ENCODE assay signal across 19 cellular contexts in the genomic region with DNA sequence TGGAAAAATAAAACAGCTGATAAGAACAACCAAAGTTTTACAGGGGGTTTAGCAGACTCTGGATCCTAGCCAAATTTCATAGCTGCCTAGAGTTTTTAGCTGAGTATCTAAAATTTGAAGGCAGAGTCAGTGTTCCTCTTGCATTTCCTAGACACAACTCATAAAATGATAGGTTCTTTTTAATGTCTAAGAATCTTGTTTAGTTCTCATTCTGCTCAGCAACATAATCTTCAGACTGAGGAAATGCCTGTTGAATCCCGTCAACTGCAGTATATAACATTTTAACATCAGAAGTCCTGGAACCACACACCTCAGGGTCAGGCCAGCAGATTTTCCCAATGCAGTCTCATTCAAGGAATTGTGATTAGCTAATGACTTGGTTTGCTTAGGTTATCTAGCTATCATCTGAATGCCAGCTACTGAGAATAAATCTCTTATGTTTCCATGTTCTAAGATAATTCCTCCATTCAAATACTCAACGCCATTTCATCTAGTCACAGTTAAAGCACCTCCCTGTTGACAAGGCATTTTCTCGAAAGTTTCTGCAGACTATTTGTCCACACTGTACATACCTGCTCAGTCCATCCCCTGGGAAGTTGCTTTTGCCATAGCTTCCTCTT.
DNase-seq lines count a peak whose midpoint lies in the region; ATAC-seq and TF ChIP-seq lines count a peak whose summit lies in the region.
"Had no signal": no experiment of that assay in that cellular context is flagged by ENCODE, and none has a peak within 500 bp of the region (broad histone marks: within the 10 kb centered on the region; RNA-seq: fewer than 3 reads in every experiment).

No MANE protein-coding gene starts in this region.

- peaks cover 14 to 25% of the 10 kb centered on the region in 2 experiments; a peak in 2 of 4 replicates for H3K79me1 ChIP-seq in IMR-90 (ENCODE audit: low read depth in 1 of 2, low read length in 2 of 2)

- H3K9me3 ChIP-seq in IMR-90 (ENCODE audit: control insufficient read depth, insufficient read depth, low read length) (no peaks in the 10 kb centered on the region), lower lobe of right lung (no peaks in the 10 kb centered on the region), subcutaneous abdominal adipose tissue (ENCODE audit: control insufficient read depth in 5 of 5, low read length in 5 of 5) (no peaks in the 10 kb centered on the region), gastroesophageal sphincter (no peaks in the 10 kb centered on the region)
- H3K9me3 ChIP-seq: esophagus squamous epithelium had no signal

- peak overlapping the region; percentile 73 for H3K4me2 ChIP-seq in IMR-90 (ENCODE audit: low read depth, low read length)
- H3K4me2 ChIP-seq: PC-9 had no signal

- H3K9ac ChIP-seq in IMR-90 (ENCODE audit: low read depth, low read length) = no peak overlapping the region
- H3K9ac ChIP-seq in subcutaneous abdominal adipose tissue (ENCODE audit: low read length in 5 of 5) = peak overlapping the region in 2 of 5 donors; percentile 15 to 27

- H3K27me3 ChIP-seq in IMR-90 (ENCODE audit: control insufficient read depth, insufficient read depth, low read length) = no peaks in the 10 kb centered on the region
- no peaks in the 10 kb centered on the region for H3K27me3 ChIP-seq in lower lobe of right lung (ENCODE audit: low read depth)
- H3K27me3 ChIP-seq in subcutaneous abdominal adipose tissue (ENCODE audit: control insufficient read depth in 5 of 5, insufficient read depth in 4 of 5, low read length in 5 of 5) = no peaks in the 10 kb centered on the region
- H3K27me3 ChIP-seq in gastroesophageal sphincter = no peaks in the 10 kb centered on the region
- H3K27me3 ChIP-seq: esophagus squamous epithelium had no signal

- no peak overlapping the region; the same call in 2 of the 3 replicates for H2BK15ac ChIP-seq in IMR-90 (ENCODE audit: low read depth, low read length)

- peak overlapping the region; percentile 85 for H3K18ac ChIP-seq in IMR-90 (ENCODE audit: low read depth, low read length)

- H2AK5ac ChIP-seq in IMR-90 (ENCODE audit: low read depth, low read length) = 0 out of 2 replicates have a peak overlapping the region, but pooled peaks have one; percentile 11

- no peaks in the 10 kb centered on the region for H4K20me1 ChIP-seq in IMR-90 (ENCODE audit: insufficient read depth, low read length)

- H3K4me1 ChIP-seq in IMR-90 (ENCODE audit: control insufficient read depth, insufficient read depth, low read length) = peaks cover 18% of the 10 kb centered on the region
- H3K4me1 ChIP-seq in lower lobe of right lung = peaks cover 4% of the 10 kb centered on the region
- H3K4me1 ChIP-seq in subcutaneous abdominal adipose tissue (ENCODE audit: control insufficient read depth in 5 of 5, insufficient read depth in 5 of 5, low read length in 5 of 5) = peaks cover 5 to 62% (median 53%) of the 10 kb centered on the region in 5 donors
- peaks cover 0 to 14% (median 0%) of the 10 kb centered on the region in 3 donors for H3K4me1 ChIP-seq in gastroesophageal sphincter
- H3K4me1 ChIP-seq: esophagus squamous epithelium had no signal

- dilution Hi-C loops in IMR-90 (cut with HindIII; ENCODE audit: low sequenced_read_pairs, unreplicated experiment) = no loop called here

- DNase-seq in IMR-90 (no peak), lower lobe of right lung (no peak), G401 (ENCODE audit: low spot score) (no peak)
- no peak for DNase-seq in activated CD4-positive, alpha-beta T cell treated with anti-CD3 and anti-CD28 coated beads, Interleukin-2, amount 50 U/mL, for 48 hours
- DNase-seq: activated CD4-positive, alpha-beta T cell treated with anti-CD3 and anti-CD28 coated beads for 1 hour; activated naive CD8-positive, alpha-beta T cell treated with anti-CD3 and anti-CD28 coated beads for 36 hours; CD4-positive, alpha-beta memory T cell; DMS53; esophagus squamous epithelium; H7; head of caudate nucleus; natural killer cell; NCI-H1436; PC-9 had no signal

- no peak overlapping the region for H4K91ac ChIP-seq in IMR-90 (ENCODE audit: insufficient read depth, low read depth, low read length)

- H4K8ac ChIP-seq in IMR-90 (ENCODE audit: low read depth in 2 of 2, low read length in 2 of 2) = peak overlapping the region in 1 of 2 experiments; percentile 20; a peak in 2 of 4 replicates

- H2AK9ac ChIP-seq in IMR-90 (replicated peaks; ENCODE audit: low read depth, low read length, poor library complexity) = no peak overlapping the region

- BruUV-seq in IMR-90 (replicated peaks; lab: Mats Ljungman, UMichigan) = no TSS peak

- H3K9me1 ChIP-seq in IMR-90 (ENCODE audit: insufficient read depth, low read length) = peaks cover 3% of the 10 kb centered on the region; the same call in 1 of the 2 replicates

- H3K23ac ChIP-seq in IMR-90 (ENCODE audit: low read depth, low read length) = peak overlapping the region; percentile 39; the same call in 1 of the 2 replicates

- peak overlapping the region; percentile 47 for H2BK20ac ChIP-seq in IMR-90 (ENCODE audit: low read depth, low read length)

- H3K14ac ChIP-seq in IMR-90 (replicated peaks; ENCODE audit: low read depth, low read length) = peak overlapping the region; percentile 58; the same call in 1 of the 2 replicates

- H2AFZ ChIP-seq in IMR-90 (replicated peaks; ENCODE audit: low read length, poor library complexity) = no peak overlapping the region
- H2AFZ ChIP-seq: PC-9 had no signal

- no peak overlapping the region for H3K56ac ChIP-seq in IMR-90 (ENCODE audit: extremely low read depth, insufficient read depth, low read length)

- no peak for TF ChIP-seq EP300 in gastroesophageal sphincter (IDR thresholded peaks at IDR 0.05)

- H3K36me3 ChIP-seq in IMR-90 (ENCODE audit: control insufficient read depth, insufficient read depth, low read length) (no peaks in the 10 kb centered on the region), lower lobe of right lung (no peaks in the 10 kb centered on the region), subcutaneous abdominal adipose tissue (ENCODE audit: control insufficient read depth in 5 of 5, insufficient read depth in 5 of 5, low read length in 5 of 5) (no peaks in the 10 kb centered on the region), gastroesophageal sphincter (no peaks in the 10 kb centered on the region)
- H3K36me3 ChIP-seq: esophagus squamous epithelium had no signal

- H4K5ac ChIP-seq in IMR-90 (ENCODE audit: low read depth, low read length) = peak overlapping the region; percentile 82; the same call in 1 of the 2 replicates

- ATAC-seq in IMR-90 (ENCODE audit: low read depth) (no peak), lower lobe of right lung (no peak), gastroesophageal sphincter (no peak), HG03025 (IDR thresholded peaks at IDR 0.05; ENCODE audit: low FRiP score, unreplicated experiment) (no peak)
- ATAC-seq: activated T-helper 17 cell treated with anti-CD3 and anti-CD28 coated beads, Interleukin-2, amount 50 U/mL, for 72 hours; natural killer cell had no signal

- in situ Hi-C loops in IMR-90 (cut with MboI; ENCODE audit: low sequenced_read_pairs) = no loop called here
- in situ Hi-C loops in G401 (cut with HindIII; ENCODE audit: low sequenced_read_pairs) = no loop called here

- TF ChIP-seq POLR2A in IMR-90 (IDR thresholded peaks at IDR 0.05; ENCODE audit: low read depth, low read length) (no peak), gastroesophageal sphincter (IDR thresholded peaks at IDR 0.05) (no peak)

- TF ChIP-seq CTCF in IMR-90 (conservative IDR thresholded peaks at IDR 0.05; ENCODE audit: low read depth, low read length) = no peak
- no peak for TF ChIP-seq CTCF in lower lobe of right lung (IDR thresholded peaks at IDR 0.05)
- no peak for TF ChIP-seq CTCF in gastroesophageal sphincter (IDR thresholded peaks at IDR 0.05)

- CTCF ChIA-PET in IMR-90 (lab: Yijun Ruan, JAX) = no interaction called here

- no peak for TF ChIP-seq RAD21 in IMR-90 (IDR thresholded peaks at IDR 0.05; ENCODE audit: low read length)

- POLR2A ChIA-PET in IMR-90 (lab: Charles Lee; ENCODE audit: unreplicated experiment) = interaction anchor here (0.9 kb wide), 1 partner anchor 10 kb away, joined by 3 read pairs; no protein-coding TSS in a partner anchor

- 69% methylated on average over 2 of the region's 3 CpGs; no CpG with 5 or more reads in 1 of the 2 experiments for WGBS in IMR-90 (ENCODE audit: extremely low coverage in 2 of 2, insufficient read length in 1 of 2), 2 experiments
- whole genome bisulfite sequencing in gastroesophageal sphincter (ENCODE audit: low coverage in 1 of 2), 2 donors = 87 to 88% methylated on average over 3 of the region's 3 CpGs

- H2BK120ac ChIP-seq in IMR-90 (ENCODE audit: low read depth, low read length) = no peak overlapping the region; the same call in 1 of the 2 replicates

- intact Hi-C loops in IMR-90 (cut with micrococcal nuclease) (no loop called here), lower lobe of right lung (cut with DNase I) (no loop called here)

- H2BK5ac ChIP-seq in IMR-90 (ENCODE audit: low read depth, low read length, poor library complexity, severe bottlenecking) = peak overlapping the region; percentile 97

- H3K4me3 ChIP-seq in IMR-90 (ENCODE audit: insufficient read depth, low read depth, low read length) (no peak overlapping the region), lower lobe of right lung (peak overlapping the region; percentile 8), subcutaneous abdominal adipose tissue (ENCODE audit: low read depth in 1 of 5, low read length in 5 of 5) (peak overlapping the region in 2 of 5 donors; percentile 11 to 35), gastroesophageal sphincter (no peak overlapping the region)
- H3K4me3 ChIP-seq: PC-9 had no signal

- H3K27ac ChIP-seq in IMR-90 (ENCODE audit: insufficient read depth, low read length) (peak overlapping the region; percentile 40; the same call in 1 of the 2 replicates), angular gyrus (ENCODE audit: low read depth, low read length) (peak overlapping the region; percentile 0), lower lobe of right lung (peak overlapping the region; percentile 39), subcutaneous abdominal adipose tissue (ENCODE audit: low read depth, low read length) (peak overlapping the region; percentile 91), gastroesophageal sphincter (peak overlapping the region in 2 of 4 donors; percentile 10 to 42)
- H3K27ac ChIP-seq: PC-9 had no signal

- H3K4ac ChIP-seq in IMR-90 (ENCODE audit: low read depth, low read length) = no peak overlapping the region

TF ChIP-seq in IMR-90, 13 proteins besides CTCF, POLR2A, EP300 and RAD21 (continues in another document):
- TF ChIP-seq, protein P1, sequence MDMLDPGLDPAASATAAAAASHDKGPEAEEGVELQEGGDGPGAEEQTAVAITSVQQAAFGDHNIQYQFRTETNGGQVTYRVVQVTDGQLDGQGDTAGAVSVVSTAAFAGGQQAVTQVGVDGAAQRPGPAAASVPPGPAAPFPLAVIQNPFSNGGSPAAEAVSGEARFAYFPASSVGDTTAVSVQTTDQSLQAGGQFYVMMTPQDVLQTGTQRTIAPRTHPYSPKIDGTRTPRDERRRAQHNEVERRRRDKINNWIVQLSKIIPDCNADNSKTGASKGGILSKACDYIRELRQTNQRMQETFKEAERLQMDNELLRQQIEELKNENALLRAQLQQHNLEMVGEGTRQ (IDR thresholded peaks at IDR 0.05; ENCODE audit: low read depth, low read length) = no peak
- TF ChIP-seq NFE2L2 (IDR thresholded peaks at IDR 0.05; ENCODE audit: low read depth, low read length) (no peak), RCOR1 (IDR thresholded peaks at IDR 0.05; ENCODE audit: insufficient replicate concordance, low read length) (no peak), RFX5 (IDR thresholded peaks at IDR 0.05; ENCODE audit: low read depth, low read length) (no peak)
